In the genomic region with DNA sequence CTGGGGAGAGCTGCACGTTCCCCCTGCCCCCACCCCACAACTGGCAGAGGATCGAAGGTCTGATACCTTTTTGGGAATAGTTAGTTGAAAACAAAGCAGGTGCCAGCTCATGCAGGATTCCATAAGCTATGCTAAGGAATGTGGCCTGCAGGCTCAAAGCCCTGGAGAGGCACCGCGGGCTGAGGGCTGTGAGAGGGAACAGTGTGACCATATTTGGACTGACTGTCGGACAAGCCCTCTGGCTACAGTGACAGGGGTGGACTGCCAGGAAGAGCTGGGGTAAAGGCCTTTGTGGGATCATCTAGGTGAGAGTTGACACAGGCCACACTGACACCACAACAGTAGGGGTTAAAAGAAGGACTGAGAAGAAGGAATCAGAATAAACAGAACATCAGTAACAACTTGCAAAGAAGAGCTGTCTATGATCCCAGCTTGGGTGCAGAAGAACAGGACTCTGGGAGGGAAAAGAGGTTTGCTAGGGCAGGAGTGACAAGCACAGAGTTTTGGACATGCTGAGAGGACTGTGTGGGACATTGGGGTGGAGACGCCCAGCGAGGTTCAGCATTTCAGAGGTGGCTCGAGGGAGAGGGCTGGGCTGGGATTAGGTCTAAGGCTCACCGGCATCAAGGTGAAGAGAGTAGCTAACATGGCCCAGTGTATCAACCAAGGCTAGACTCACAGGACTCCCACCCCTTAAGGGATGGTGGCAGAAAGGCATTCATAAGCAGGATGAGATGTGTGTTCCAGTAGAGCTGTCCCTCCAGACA, we compare ENCODE assay signal across 11 cellular contexts. TPM values are rescaled to one million over a fixed set of nuclear protein-coding genes. Genes with fewer than 3 reads are reported as not detected.
DNase-seq lines count a peak whose midpoint lies in the region; ATAC-seq and TF ChIP-seq lines count a peak whose summit lies in the region.
"Had no signal": no experiment of that assay in that cellular context is flagged by ENCODE, and none has a peak within 500 bp of the region (broad histone marks: within the 10 kb centered on the region; RNA-seq: fewer than 3 reads in every experiment).

No MANE protein-coding gene starts in this region.

- H3K4me3 ChIP-seq in CD4-positive, alpha-beta memory T cell (ENCODE audit: low read length in 2 of 2), result no peak overlapping the region
- H3K4me3 ChIP-seq in SJSA1 (no peak overlapping the region), fibroblast of lung (replicated peaks in 1 of 4; ENCODE audit: control extremely low read depth in 1 of 4, insufficient read depth in 1 of 4, low read depth in 3 of 4, low read length in 4 of 4) (no peak overlapping the region), neuronal stem cell (ENCODE audit: low read length in 2 of 2) (no peak overlapping the region)

- peak overlapping the region in 2 of 8 donors; percentile 2 to 12 for H3K4me3 Mint-ChIP-seq in CD4-positive, alpha-beta memory T cell

- H3K36me3 ChIP-seq in CD4-positive, alpha-beta memory T cell (ENCODE audit: insufficient read depth, low read length), result no peaks in the 10 kb centered on the region
- H3K36me3 ChIP-seq in SJSA1, result peaks cover 95% of the 10 kb centered on the region
- peaks cover 36% of the 10 kb centered on the region for H3K36me3 ChIP-seq in fibroblast of lung (ENCODE audit: control insufficient read depth, insufficient read depth, low read length)
- peaks cover 17 to 43% of the 10 kb centered on the region in 2 donors for H3K36me3 ChIP-seq in neuronal stem cell (replicated peaks in 1 of 2; ENCODE audit: control insufficient read depth in 2 of 2, insufficient read depth in 2 of 2, low read length in 2 of 2)

- no peaks in the 10 kb centered on the region for H3K27me3 Mint-ChIP-seq in CD4-positive, alpha-beta memory T cell

- no peaks in the 10 kb centered on the region for H3K4me1 ChIP-seq in CD4-positive, alpha-beta memory T cell (ENCODE audit: insufficient read depth, low read length)
- peaks cover 23% of the 10 kb centered on the region for H3K4me1 ChIP-seq in SJSA1 (replicated peaks)
- H3K4me1 ChIP-seq in fibroblast of lung (ENCODE audit: control insufficient read depth, extremely low read depth, insufficient read depth, low read length), result peaks cover 19% of the 10 kb centered on the region
- peaks cover 2 to 28% of the 10 kb centered on the region in 2 donors for H3K4me1 ChIP-seq in neuronal stem cell (ENCODE audit: control insufficient read depth in 2 of 2, insufficient read depth in 1 of 2, low read depth in 1 of 2, low read length in 2 of 2)

- H2BK120ac ChIP-seq in neuronal stem cell (ENCODE audit: low read depth, low read length), result no peak overlapping the region

- CTCF ChIA-PET in CD4-positive, alpha-beta memory T cell (lab: Charles Lee; ENCODE audit: partially characterized antibody), result interaction anchor here (0.7 to 1.7 kb wide), 4 partner anchors 13 to 519 kb away, joined by 3 to 5 read pairs (median 3); no protein-coding TSS in a partner anchor

- no CpG with 5 or more reads among the region's 9 CpGs for WGBS in neuronal stem cell (ENCODE audit: extremely low coverage in 2 of 2, insufficient read length in 2 of 2, insufficient replicate concordance in 1 of 2), 2 donors

- H3K18ac ChIP-seq in neuronal stem cell (ENCODE audit: low read length), result no peak overlapping the region

- H3K4me2 ChIP-seq in fibroblast of lung (ENCODE audit: extremely low read depth, insufficient read depth, low read length) (no peak overlapping the region), neuronal stem cell (ENCODE audit: insufficient read depth, low read length, poor library complexity, severe bottlenecking) (no peak overlapping the region)

- H3K27ac Mint-ChIP-seq in CD4-positive, alpha-beta memory T cell, result peak overlapping the region in 5 of 7 donors; percentile 30 to 71 (median 53)

- no peak overlapping the region for H3K14ac ChIP-seq in neuronal stem cell (ENCODE audit: low read length)

- H3K79me2 ChIP-seq in fibroblast of lung (ENCODE audit: control insufficient read depth, insufficient read depth, low read length), result peaks cover 95% of the 10 kb centered on the region

- H4K20me1 ChIP-seq in fibroblast of lung (ENCODE audit: control insufficient read depth, extremely low read depth, insufficient read depth, low read length), result peaks cover 4% of the 10 kb centered on the region

- ATAC-seq in HG03571 (IDR thresholded peaks at IDR 0.05; ENCODE audit: unreplicated experiment), result no peak

- H4K8ac ChIP-seq in neuronal stem cell (ENCODE audit: low read depth, low read length), result no peak overlapping the region

- DNase-seq in CD4-positive, alpha-beta memory T cell, result no peak
- DNase-seq in SJSA1 (ENCODE audit: low read depth in 1 of 2, low spot score in 2 of 2) (peak; percentile 25 to 59), fibroblast of lung (ENCODE audit: low read depth in 2 of 2) (peak; percentile 51 to 53), neuronal stem cell (ENCODE audit: low spot score) (no peak), NCI-H1436 treated with DMSO at 0.1 percent for 48 hours (lab: John Stamatoyannopoulos, UW) (no peak), HuH-7 (ENCODE audit: low spot score) (no peak), NCI-H146 (lab: John Stamatoyannopoulos, UW) (no peak)
- DNase-seq: activated T-cell treated with anti-CD3 and anti-CD28 coated beads, Interleukin-2, amount 50 U/mL, for 72 hours; T-helper 2 cell had no signal

- no peak overlapping the region for H3K23ac ChIP-seq in neuronal stem cell (ENCODE audit: low read depth, low read length, poor library complexity)

- no peak overlapping the region for H2BK12ac ChIP-seq in neuronal stem cell (ENCODE audit: low read length)

- peaks cover 42% of the 10 kb centered on the region in 2 donors for H3K36me3 Mint-ChIP-seq in CD4-positive, alpha-beta memory T cell

- no peaks in the 10 kb centered on the region for H3K27me3 ChIP-seq in CD4-positive, alpha-beta memory T cell (ENCODE audit: insufficient read depth, low read length)
- H3K27me3 ChIP-seq in SJSA1 (replicated peaks) (no peaks in the 10 kb centered on the region), fibroblast of lung (ENCODE audit: control insufficient read depth, insufficient read depth, low read length) (no peaks in the 10 kb centered on the region), neuronal stem cell (ENCODE audit: control insufficient read depth in 3 of 3, insufficient read depth in 3 of 3, low read depth in 1 of 3, low read length in 3 of 3) (no peaks in the 10 kb centered on the region)

- H3K4me1 Mint-ChIP-seq in CD4-positive, alpha-beta memory T cell, result peaks cover 9 to 24% (median 13%) of the 10 kb centered on the region in 4 donors

- TF ChIP-seq CTCF in fibroblast of lung (conservative IDR thresholded peaks at IDR 0.05 in 1 of 2, IDR thresholded peaks at IDR 0.05 in 1 of 2; ENCODE audit: low read depth in 1 of 2, low read length in 2 of 2), result no peak

- no peak overlapping the region for H3K9ac ChIP-seq in fibroblast of lung (ENCODE audit: insufficient read depth, low read length)
- H3K9ac ChIP-seq in neuronal stem cell (ENCODE audit: low read depth, low read length, poor library complexity), result no peak overlapping the region

- intact Hi-C loops in CD4-positive, alpha-beta memory T cell (cut with micrococcal nuclease), result no loop called here

- no peak overlapping the region for H3K27ac ChIP-seq in CD4-positive, alpha-beta memory T cell (ENCODE audit: low read depth, low read length)
- no peak overlapping the region for H3K27ac ChIP-seq in SJSA1
- peak overlapping the region; percentile 6 for H3K27ac ChIP-seq in fibroblast of lung (ENCODE audit: insufficient read depth, low read length)
- H3K27ac ChIP-seq in neuronal stem cell (replicated peaks; ENCODE audit: low read length), result peak overlapping the region; percentile 8
- H3K27ac ChIP-seq: C4-2B had no signal

- POLR2A ChIA-PET in CD4-positive, alpha-beta memory T cell (lab: Charles Lee; ENCODE audit: partially characterized antibody), result interaction anchor here (0.8 to 1.2 kb wide), 2 partner anchors 45 to 53 kb away, joined by 4 read pairs; no protein-coding TSS in a partner anchor

- no peak overlapping the region for H2AK5ac ChIP-seq in neuronal stem cell (ENCODE audit: low read depth, low read length)

- no peak overlapping the region for H2AFZ ChIP-seq in fibroblast of lung (ENCODE audit: low read length)
- no peak overlapping the region for H2AFZ ChIP-seq in neuronal stem cell (ENCODE audit: low read length)

- no peak overlapping the region for H3K4ac ChIP-seq in neuronal stem cell (ENCODE audit: low read length)

- no peak overlapping the region for H4K91ac ChIP-seq in neuronal stem cell (ENCODE audit: low read depth, low read length, poor library complexity)

- H2BK5ac ChIP-seq in neuronal stem cell (ENCODE audit: low read length), result no peak overlapping the region

- no peaks in the 10 kb centered on the region for H3K9me3 ChIP-seq in CD4-positive, alpha-beta memory T cell (ENCODE audit: control insufficient read depth in 1 of 2, low read length in 2 of 2)
- H3K9me3 ChIP-seq in SJSA1 (replicated peaks) (no peaks in the 10 kb centered on the region), fibroblast of lung (ENCODE audit: control insufficient read depth, insufficient read depth, low read depth, low read length) (no peaks in the 10 kb centered on the region), neuronal stem cell (replicated peaks in 1 of 2; ENCODE audit: control insufficient read depth in 2 of 2, insufficient read depth in 1 of 2, low read depth in 1 of 2, low read length in 2 of 2) (peaks cover 0 to 11% of the 10 kb centered on the region in 2 donors)

- H2BK15ac ChIP-seq in neuronal stem cell (ENCODE audit: low read length), result no peak overlapping the region

- H3K9me3 Mint-ChIP-seq in CD4-positive, alpha-beta memory T cell, result peaks cover 5 to 24% (median 13%) of the 10 kb centered on the region in 8 donors

- peaks cover 7% of the 10 kb centered on the region for H3K79me1 ChIP-seq in neuronal stem cell (ENCODE audit: low read depth, low read length)

RNA-seq across cellular contexts. Expression of a gene that starts 54.5 kb away (rescaled TPM):
- total RNA-seq in CD4-positive, alpha-beta memory T cell, result 10 to 100 TPM; 70.8 to 75.1 TPM
- polyA plus RNA-seq in CD4-positive, alpha-beta memory T cell, result 10 to 100 TPM; 33.6 to 63.3 TPM
- total RNA-seq in SJSA1 (2014; rRNA removed; shearing (Covaris generic)), result 262 and 370 TPM in 2 replicates
- 178 and 254 TPM in 2 replicates for total RNA-seq in fibroblast of lung
- polyA plus RNA-seq in fibroblast of lung, result 578 and 729 TPM in 2 replicates
- polyA plus RNA-seq in fibroblast of lung (2012), result 491 and 638 TPM in 2 replicates
- polyA minus RNA-seq in fibroblast of lung (ENCODE audit: low replicate concordance), result 1,123 and 1,490 TPM in 2 replicates
- 88.8 TPM for polyA plus RNA-seq in neuronal stem cell (2013, experiment 1 of 2)
- 87.0 TPM for polyA plus RNA-seq in neuronal stem cell (2013, experiment 2 of 2)

Comparison
In these comparisons a context has a peak if more than half of its experiments do, and no peak if none do; other contexts are left out.
1. DNase-seq: peak in SJSA1 (2 of 2) and fibroblast of lung (2 of 2); none in CD4-positive, alpha-beta memory T cell (0 of 5), neuronal stem cell (single experiment), NCI-H1436 treated with DMSO at 0.1 percent for 48 hours (single experiment), HuH-7 (single experiment) and NCI-H146 (single experiment).
2. H3K27ac ChIP-seq: peak in fibroblast of lung (single experiment) and neuronal stem cell (single experiment); none in CD4-positive, alpha-beta memory T cell (single experiment) and SJSA1 (single experiment).